8 cellular contexts compared by ENCODE assay signal in genomic region chr5:79990598-79991507, GRCh38. TPM values are rescaled to one million over a fixed set of nuclear protein-coding genes. Genes with fewer than 3 reads are reported as not detected.
DNase-seq lines count a peak whose midpoint lies in the region; ATAC-seq and TF ChIP-seq lines count a peak whose summit lies in the region.

Gene MTX3, minus strand, starts transcription at chr5:79991262. Its CDS starts 24 bp downstream, at chr5:79991238.

- H3K9me3 ChIP-seq in Panc1 (ENCODE audit: control insufficient read depth, insufficient read depth, low read depth, low read length) (peaks cover 7% of the 10 kb centered on the region; the same call in 1 of the 2 replicates), esophagus muscularis mucosa (no peaks in the 10 kb centered on the region), muscle layer of duodenum (ENCODE audit: control insufficient read depth in 1 of 2, low read length in 2 of 2) (no peaks in the 10 kb centered on the region)

- BruUV-seq in Calu3 (replicated peaks; lab: Mats Ljungman, UMichigan) (no TSS peak), Panc1 (replicated peaks; lab: Mats Ljungman, UMichigan) (no TSS peak)

- CTCF ChIA-PET in Calu3 (lab: Charles Lee): no interaction called here
- CTCF ChIA-PET in Panc1 (lab: Charles Lee): no interaction called here

- H3K27ac ChIP-seq in Panc1 (ENCODE audit: low read length) (peak within 1 kb of the TSS; percentile 82), esophagus muscularis mucosa (replicated peaks in 1 of 4) (peak within 1 kb of the TSS; percentile 77 to 86 (median 82)), muscle layer of duodenum (ENCODE audit: low read length) (peak within 1 kb of the TSS; percentile 53)

- intact Hi-C loops in Calu3 (cut with micrococcal nuclease; ENCODE audit: unreplicated experiment): loop anchor here (1.0 kb wide), 1 partner anchor 92 kb away; no protein-coding TSS in a partner anchor
- intact Hi-C loops in Panc1 (cut with micrococcal nuclease; ENCODE audit: unreplicated experiment): no loop called here
- intact Hi-C loops in esophagus muscularis mucosa (cut with DNase I): no loop called here

- H3K9me3 Mint-ChIP-seq in Calu3 (ENCODE audit: low read depth, unreplicated experiment): no peaks in the 10 kb centered on the region

- no peaks in the 10 kb centered on the region for H3K27me3 Mint-ChIP-seq in Calu3 (ENCODE audit: unreplicated experiment)

- H3K36me3 ChIP-seq in Panc1 (ENCODE audit: control insufficient read depth, insufficient read depth, low read length) (peaks cover 13% of the 10 kb centered on the region), esophagus muscularis mucosa (peaks cover 26 to 34% (median 28%) of the 10 kb centered on the region in 4 donors), muscle layer of duodenum (ENCODE audit: control insufficient read depth in 1 of 2, insufficient read depth in 2 of 2, low read length in 2 of 2) (peaks cover 6 to 8% of the 10 kb centered on the region in 2 donors)

- DNase-seq in Calu3: peak; percentile 92
- peak; percentile 57 for DNase-seq in HuH-7.5 (ENCODE audit: low spot score)
- peak; percentile 41 for DNase-seq in Panc1 (ENCODE audit: low read depth, low spot score)
- peak; percentile 92 to 94 for DNase-seq in activated T-cell treated with anti-CD3 and anti-CD28 coated beads, Interleukin-2, amount 50 U/mL, for 48 hours
- DNase-seq in esophagus muscularis mucosa (ENCODE audit: extremely low spot score): peak; percentile 95
- DNase-seq in stimulated activated CD8-positive, alpha-beta memory T cell treated with anti-CD3 and anti-CD28 coated beads, Interleukin-7, amount 100 ng/mL, for 24 hours (ENCODE audit: low read depth): peak; percentile 87

- TF ChIP-seq CTCF in Calu3 (IDR thresholded peaks at IDR 0.05; ENCODE audit: unreplicated experiment) (no peak), Panc1 (IDR thresholded peaks at IDR 0.05) (no peak), esophagus muscularis mucosa (IDR thresholded peaks at IDR 0.05) (no peak)

- peaks cover 9% of the 10 kb centered on the region for H3K4me1 Mint-ChIP-seq in Calu3 (ENCODE audit: low read depth, unreplicated experiment)

- in situ Hi-C loops in Panc1 (cut with HindIII; ENCODE audit: low pct_unique_long_range_greater_than_20kb, low sequenced_read_pairs): no loop called here

- H3K4me3 Mint-ChIP-seq in Calu3 (ENCODE audit: low read depth, unreplicated experiment): peak within 1 kb of the TSS; percentile 76

- ATAC-seq in GM21515 (IDR thresholded peaks at IDR 0.05; ENCODE audit: unreplicated experiment) (peak; percentile 92), Panc1 (peak; percentile 99)

- 1% methylated on average over 38 of the region's 50 CpGs for WGBS in esophagus muscularis mucosa

- peak within 1 kb of the TSS; percentile 82 for H3K27ac Mint-ChIP-seq in Calu3 (ENCODE audit: unreplicated experiment)

- no peak for TF ChIP-seq POLR2A in esophagus muscularis mucosa (IDR thresholded peaks at IDR 0.05; ENCODE audit: low read depth)

- peak within 1 kb of the TSS; percentile 80 to 93 for H3K4me3 ChIP-seq in Panc1 (ENCODE audit: low read depth in 2 of 2, low read length in 2 of 2)
- H3K4me3 ChIP-seq in esophagus muscularis mucosa: peak within 1 kb of the TSS; percentile 87 to 96 (median 90)
- H3K4me3 ChIP-seq in muscle layer of duodenum (ENCODE audit: low read depth in 1 of 2, low read length in 2 of 2): peak within 1 kb of the TSS; percentile 74 to 99

- POLR2A ChIA-PET in Panc1 (lab: Charles Lee): interaction anchor here (0.6 kb wide), 1 partner anchor 926 kb away, joined by 8 read pairs; no protein-coding TSS in a partner anchor

- H3K4me1 ChIP-seq in Panc1 (ENCODE audit: control insufficient read depth, insufficient read depth, low read length): peaks cover 5% of the 10 kb centered on the region; the same call in 1 of the 2 replicates
- peaks cover 11 to 21% (median 20%) of the 10 kb centered on the region in 4 donors for H3K4me1 ChIP-seq in esophagus muscularis mucosa
- peaks cover 0 to 19% of the 10 kb centered on the region in 2 donors for H3K4me1 ChIP-seq in muscle layer of duodenum (ENCODE audit: control insufficient read depth in 1 of 2, insufficient read depth in 2 of 2, low read length in 2 of 2)

- peaks cover 49% of the 10 kb centered on the region for H3K36me3 Mint-ChIP-seq in Calu3 (ENCODE audit: insufficient read depth, unreplicated experiment)

- H3K27me3 ChIP-seq in Panc1 (ENCODE audit: control insufficient read depth, insufficient read depth, low read length) (peaks cover 6% of the 10 kb centered on the region), esophagus muscularis mucosa (no peaks in the 10 kb centered on the region), muscle layer of duodenum (ENCODE audit: low read depth, low read length) (no peaks in the 10 kb centered on the region)

- TF ChIP-seq EP300 in esophagus muscularis mucosa (IDR thresholded peaks at IDR 0.05): no peak

RNA-seq across cellular contexts. Expression of gene MTX3, which starts in this region (rescaled TPM):
- total RNA-seq in Calu3 (2022): 17.5 and 22.7 TPM in 2 replicates
- total RNA-seq in Panc1 (2021; ENCODE audit: unreplicated experiment): 18.1 TPM
- polyA plus RNA-seq in Panc1 (2012; ENCODE audit: insufficient read length): 3.1 TPM
- total RNA-seq in esophagus muscularis mucosa: 10 to 100 TPM; 15.0 to 20.8 (median 15.8) TPM

Comparison
In these comparisons a context has a peak if more than half of its experiments do, and no peak if none do; other contexts are left out.
1. Peak in every context shown above with its lines: DNase-seq, ATAC-seq, H3K4me3 ChIP-seq and H3K27ac ChIP-seq.
2. DNase-seq: peak in every context shown above with its lines; median percentile 95 in esophagus muscularis mucosa; 93 in activated T-cell treated with anti-CD3 and anti-CD28 coated beads, Interleukin-2, amount 50 U/mL, for 48 hours; 92 in Calu3; 87 in stimulated activated CD8-positive, alpha-beta memory T cell treated with anti-CD3 and anti-CD28 coated beads, Interleukin-7, amount 100 ng/mL, for 24 hours; 57 in HuH-7.5; 41 in Panc1.